In genomic region chr12:49108958-49109404, GRCh38 we compare ENCODE assay signal across 7 cellular contexts. TPM values are rescaled to one million over a fixed set of nuclear protein-coding genes. Genes with fewer than 3 reads are reported as not detected.
DNase-seq lines count a peak whose midpoint lies in the region; ATAC-seq and TF ChIP-seq lines count a peak whose summit lies in the region.

No MANE protein-coding gene starts in this region.

- H3K27ac ChIP-seq in HUES6 (ENCODE audit: low read depth, low read length) (no peak overlapping the region), sigmoid colon (peak overlapping the region; percentile 94 to 99 (median 97))

- TF ChIP-seq CTCF in WTC11 (IDR thresholded peaks at IDR 0.05) (no peak), sigmoid colon (IDR thresholded peaks at IDR 0.05) (no peak)

- H3K36me3 ChIP-seq in HUES6 (ENCODE audit: control insufficient read depth, insufficient read depth, low read length) (peaks cover 32% of the 10 kb centered on the region), sigmoid colon (peaks cover 3 to 29% (median 23%) of the 10 kb centered on the region in 4 donors)

- H3K27me3 Mint-ChIP-seq in WTC11 (ENCODE audit: low read depth): peaks cover 4% of the 10 kb centered on the region; the same call in 1 of the 2 replicates

- peaks cover 11% of the 10 kb centered on the region for H3K9me3 Mint-ChIP-seq in WTC11

- H3K4me3 Mint-ChIP-seq in WTC11: peak overlapping the region; percentile 96

- POLR2A ChIA-PET in WTC11 (lab: Charles Lee): no interaction called here

- H3K27ac Mint-ChIP-seq in WTC11: peak overlapping the region; percentile 65; the same call in 1 of the 2 replicates

- 0 out of 2 replicates have a peak, but pooled peaks cover 6% of the 10 kb centered on the region for H3K9me3 ChIP-seq in HUES6 (ENCODE audit: control insufficient read depth, insufficient read depth, low read depth, low read length)
- H3K9me3 ChIP-seq in sigmoid colon: no peaks in the 10 kb centered on the region

- peaks cover 13% of the 10 kb centered on the region; the same call in 1 of the 2 replicates for H3K36me3 Mint-ChIP-seq in WTC11

- CTCF ChIA-PET in WTC11 (lab: Charles Lee): interaction anchor here (0.6 to 14.5 kb wide), 13 partner anchors 10 to 460 kb away, joined by 3 to 216 read pairs (median 9); partner anchors contain the start of genes DHH, RHEBL1 and TUBA1B

- ATAC-seq in WTC11: no peak
- peak; percentile 68 for ATAC-seq in left ventricle myocardium superior

- no peak for TF ChIP-seq POLR2A in sigmoid colon (IDR thresholded peaks at IDR 0.05)

- peaks cover 15% of the 10 kb centered on the region for H3K4me1 ChIP-seq in HUES6 (ENCODE audit: control insufficient read depth, insufficient read depth, low read length)
- H3K4me1 ChIP-seq in sigmoid colon: peaks cover 0 to 62% (median 60%) of the 10 kb centered on the region in 4 donors

- intact Hi-C loops in left ventricle myocardium superior (cut with micrococcal nuclease) (no loop called here), sigmoid colon (cut with DNase I) (no loop called here)

- no peak for TF ChIP-seq EP300 in sigmoid colon (IDR thresholded peaks at IDR 0.05)

- no peak for DNase-seq in WTC11 (ENCODE audit: low spot score)
- DNase-seq in left ventricle myocardium superior: peak; percentile 54
- peak; percentile 92 for DNase-seq in sigmoid colon
- DNase-seq in NCI-H128 (lab: John Stamatoyannopoulos, UW; ENCODE audit: unreplicated experiment): no peak
- no peak for DNase-seq in GM19240 (ENCODE audit: insufficient read length, low spot score)
- no peak for DNase-seq in NCI-H524 treated with DMSO at 0.1 percent for 48 hours (lab: John Stamatoyannopoulos, UW)

- H3K27me3 ChIP-seq in HUES6 (ENCODE audit: control insufficient read depth, insufficient read depth, low read length) (no peaks in the 10 kb centered on the region), sigmoid colon (no peaks in the 10 kb centered on the region)

- WGBS in sigmoid colon, 2 donors: 6 to 28% methylated on average over 4 of the region's 4 CpGs

- peaks cover 29% of the 10 kb centered on the region for H3K4me1 Mint-ChIP-seq in WTC11

- no peak overlapping the region for H3K9ac ChIP-seq in HUES6 (ENCODE audit: low read length)

- H3K4me3 ChIP-seq in HUES6 (ENCODE audit: low read depth, low read length) (peak overlapping the region; percentile 91; the same call in 1 of the 2 replicates), sigmoid colon (peak overlapping the region; percentile 72 to 96 (median 82))

TF ChIP-seq in WTC11, 78 proteins besides CTCF, POLR2A, EP300 and RAD21:
- TF ChIP-seq NR3C1 (CRISPR knock-in tag; conservative IDR thresholded peaks at IDR 0.05; ENCODE audit: low read depth) (no peak), SMAD4 (CRISPR knock-in tag; IDR thresholded peaks at IDR 0.05) (no peak), CREB1 (CRISPR knock-in tag; IDR thresholded peaks at IDR 0.05) (no peak), HMGA2 (CRISPR knock-in tag; IDR thresholded peaks at IDR 0.05) (no peak), ZNF138 (CRISPR knock-in tag; conservative IDR thresholded peaks at IDR 0.05) (no peak), ZNF532 (CRISPR knock-in tag; IDR thresholded peaks at IDR 0.05; ENCODE audit: borderline replicate concordance) (no peak)
- TF ChIP-seq, protein P1, sequence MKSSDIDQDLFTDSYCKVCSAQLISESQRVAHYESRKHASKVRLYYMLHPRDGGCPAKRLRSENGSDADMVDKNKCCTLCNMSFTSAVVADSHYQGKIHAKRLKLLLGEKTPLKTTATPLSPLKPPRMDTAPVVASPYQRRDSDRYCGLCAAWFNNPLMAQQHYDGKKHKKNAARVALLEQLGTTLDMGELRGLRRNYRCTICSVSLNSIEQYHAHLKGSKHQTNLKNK (CRISPR knock-in tag; IDR thresholded peaks at IDR 0.05): no peak
- TF ChIP-seq, protein P2, sequence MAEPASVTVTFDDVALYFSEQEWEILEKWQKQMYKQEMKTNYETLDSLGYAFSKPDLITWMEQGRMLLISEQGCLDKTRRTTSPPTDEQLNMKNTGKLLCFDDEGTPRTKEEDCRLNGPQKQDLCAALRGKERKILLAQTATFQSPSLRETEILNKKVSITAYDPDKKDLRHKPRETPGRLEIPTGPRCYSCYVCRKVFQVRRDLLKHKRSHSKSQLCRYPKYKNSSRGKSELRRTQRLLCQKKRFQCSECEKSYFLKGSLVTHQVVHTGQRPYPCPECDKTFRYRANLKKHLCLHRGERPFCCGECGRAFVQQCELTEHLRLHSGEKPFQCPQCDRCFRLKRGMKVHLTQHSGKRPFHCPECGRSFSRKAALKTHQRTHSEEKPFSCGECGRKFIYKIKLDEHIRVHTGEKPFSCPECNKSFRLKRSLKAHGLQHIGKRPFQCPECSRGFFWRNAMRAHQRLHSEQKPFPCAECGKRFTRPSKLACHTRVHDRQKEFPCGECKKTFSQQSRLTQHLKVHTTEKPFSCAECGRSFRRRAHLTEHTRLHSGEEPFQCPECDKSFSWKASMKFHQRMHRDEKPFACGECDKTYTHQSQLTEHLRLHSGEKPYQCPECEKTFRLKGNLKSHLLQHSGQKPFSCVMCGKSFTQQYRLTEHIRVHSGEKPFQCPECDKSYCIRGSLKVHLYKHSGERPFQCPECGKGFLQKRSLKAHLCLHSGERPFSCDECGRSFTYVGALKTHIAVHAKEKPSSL (CRISPR knock-in tag; conservative IDR thresholded peaks at IDR 0.05): no peak

RNA-seq across cellular contexts. Expression of gene LMBR1L, which starts 1.7 kb away (rescaled TPM):
- total RNA-seq in WTC11 (2021) (52.8 to 78.2 TPM (median 53.1 TPM) in 3 replicates), left ventricle myocardium superior (30.7 TPM), sigmoid colon (10 to 100 TPM; 34.6 to 82.3 (median 51.5) TPM)
- 10 to 100 TPM in 2 of 3 donors, 1 to 10 TPM in 1; 7.8 to 41.4 (median 10.2) TPM for polyA plus RNA-seq in sigmoid colon

RNA-seq across cellular contexts. Expression of gene DHH, which starts 14.4 kb away (rescaled TPM):
- total RNA-seq in WTC11 (2021) (0.15 TPM in 1 of 3 replicates, not detected in the others), left ventricle myocardium superior (0.52 TPM), sigmoid colon (under 1 TPM in 2 of 4 donors, not detected in 2; 0.14 to 0.83 TPM)
- under 1 TPM in 1 of 3 donors, not detected in 2; 0.63 TPM for polyA plus RNA-seq in sigmoid colon

RNA-seq across cellular contexts. Expression of gene TUBA1B, which starts 22.2 kb away (rescaled TPM):
- 1,806 to 1,997 TPM (median 1,954 TPM) in 3 replicates for total RNA-seq in WTC11 (2021)
- total RNA-seq in left ventricle myocardium superior: 329 TPM
- total RNA-seq in sigmoid colon: 100 to 1,000 TPM; 651 to 712 (median 682) TPM
- 1,000 to 10,000 TPM in 1 of 3 donors, 100 to 1,000 TPM in 2; 482 to 1,083 (median 767) TPM for polyA plus RNA-seq in sigmoid colon

RNA-seq across cellular contexts. Expression of gene RHEBL1, which starts 39.2 kb away (rescaled TPM):
- total RNA-seq in WTC11 (2021) (6.4 to 9.0 TPM (median 6.9 TPM) in 3 replicates), left ventricle myocardium superior (0.32 TPM), sigmoid colon (under 1 TPM in 1 of 4 donors, not detected in 3; 0.36 TPM)
- polyA plus RNA-seq in sigmoid colon: 1 to 10 TPM in 1 of 3 donors, not detected in 2; 2.2 TPM

RNA-seq across cellular contexts. Expression of gene KMT2D, which starts 48.4 kb away (rescaled TPM):
- total RNA-seq in WTC11 (2021) (100 to 104 TPM (median 101 TPM) in 3 replicates), left ventricle myocardium superior (43.8 TPM), sigmoid colon (10 to 100 TPM; 18.2 to 52.9 (median 30.6) TPM)
- 10 to 100 TPM in 2 of 3 donors, 1 to 10 TPM in 1; 1.8 to 61.8 (median 10.2) TPM for polyA plus RNA-seq in sigmoid colon

Comparison
In these comparisons a context has a peak if more than half of its experiments do, and no peak if none do; other contexts are left out.
1. DNase-seq: peak in left ventricle myocardium superior (single experiment) and sigmoid colon (single experiment); none in WTC11 (single experiment), NCI-H128 (single experiment), GM19240 (single experiment) and NCI-H524 treated with DMSO at 0.1 percent for 48 hours (single experiment).